In the genomic region with DNA sequence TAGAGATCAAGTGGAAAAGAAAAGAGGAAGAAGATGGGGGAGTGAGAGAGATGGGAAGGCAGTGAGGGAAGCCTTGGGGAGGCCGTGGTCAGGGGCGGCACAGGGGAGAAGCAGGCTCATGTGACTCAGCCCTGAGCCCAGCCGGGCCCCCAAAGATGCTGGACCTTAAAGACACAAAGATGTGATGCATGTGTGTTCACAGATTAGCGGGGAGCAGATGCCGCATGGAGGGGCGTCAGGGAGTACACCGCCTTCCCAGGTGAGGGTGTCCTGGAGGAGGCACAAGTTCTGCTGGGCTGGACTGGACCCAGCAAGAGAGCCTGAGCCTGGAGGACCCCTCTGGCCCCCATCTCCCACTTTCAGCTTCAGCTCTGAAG, we compare ENCODE assay signal across 17 cellular contexts.
DNase-seq lines count a peak whose midpoint lies in the region; ATAC-seq and TF ChIP-seq lines count a peak whose summit lies in the region.
"Had no signal": no experiment of that assay in that cellular context is flagged by ENCODE, and none has a peak within 500 bp of the region (broad histone marks: within the 10 kb centered on the region; RNA-seq: fewer than 3 reads in every experiment).

No MANE protein-coding gene starts in this region.

- no peaks in the 10 kb centered on the region for H3K9me3 Mint-ChIP-seq in activated naive CD4-positive, alpha-beta T cell treated with anti-CD3 and anti-CD28 coated beads, Interleukin-2, amount 10 ng/mL, durations not matched to agents 7 days and 5 days
- H3K9me3 Mint-ChIP-seq in type B pancreatic cell: peaks cover 8% of the 10 kb centered on the region
- peaks cover 0 to 3% (median 0%) of the 10 kb centered on the region in 8 donors for H3K9me3 Mint-ChIP-seq in CD4-positive, alpha-beta memory T cell
- H3K9me3 Mint-ChIP-seq: activated T-helper 1 cell treated with anti-CD3 and anti-CD28 coated beads, Interleukin-12 subunit alpha, Interleukin-12 subunit beta, Interleukin-2, Interleukin-4 antibody, amounts not matched to agents 30 ng/mL and 10 ng/mL and 1 ng/mL, durations not matched to agents 14 hours and 24 hours and 36 hours; stimulated activated effector memory CD8-positive, alpha-beta T cell treated with anti-CD3 and anti-CD28 coated beads, Interleukin-12 subunit alpha, Interleukin-12 subunit beta, amount 100 ng/mL, for 72 hours had no signal

- TF ChIP-seq CTCF in type B pancreatic cell (conservative IDR thresholded peaks at IDR 0.05) (no peak), transverse colon (IDR thresholded peaks at IDR 0.05) (no peak)

- peaks cover 16% of the 10 kb centered on the region for H3K27me3 Mint-ChIP-seq in activated naive CD4-positive, alpha-beta T cell treated with anti-CD3 and anti-CD28 coated beads, Interleukin-2, amount 10 ng/mL, durations not matched to agents 7 days and 5 days
- peaks cover 8% of the 10 kb centered on the region for H3K27me3 Mint-ChIP-seq in type B pancreatic cell
- no peaks in the 10 kb centered on the region for H3K27me3 Mint-ChIP-seq in CD4-positive, alpha-beta memory T cell

- 85% methylated on average over 7 of the region's 7 CpGs for WGBS in right cardiac atrium
- whole genome bisulfite sequencing in transverse colon (ENCODE audit: low coverage in 1 of 2), 2 donors: 81% methylated on average over 7 of the region's 7 CpGs; no CpG with 5 or more reads in 1 of the 2 donors

- no peaks in the 10 kb centered on the region for H3K36me3 ChIP-seq in transverse colon
- no peaks in the 10 kb centered on the region for H3K36me3 ChIP-seq in CD4-positive, alpha-beta memory T cell (ENCODE audit: insufficient read depth, low read length)
- H3K36me3 ChIP-seq: thyroid gland had no signal

- in situ Hi-C loops in transverse colon (cut with MboI; ENCODE audit: low pct_ligation_motif_present in 1 of 4, low pct_unique_long_range_greater_than_20kb in 1 of 4, low sequenced_read_pairs in 3 of 4): no loop called here

- no peaks in the 10 kb centered on the region for H3K36me3 Mint-ChIP-seq in activated naive CD4-positive, alpha-beta T cell treated with anti-CD3 and anti-CD28 coated beads, Interleukin-2, amount 10 ng/mL, durations not matched to agents 7 days and 5 days
- peaks cover 3% of the 10 kb centered on the region for H3K36me3 Mint-ChIP-seq in type B pancreatic cell
- H3K36me3 Mint-ChIP-seq in CD4-positive, alpha-beta memory T cell: peaks cover 4 to 6% of the 10 kb centered on the region in 2 donors

- no peak for TF ChIP-seq POLR2A in transverse colon (IDR thresholded peaks at IDR 0.05)

- H3K27ac ChIP-seq in right cardiac atrium (ENCODE audit: low read length): no peak overlapping the region
- H3K27ac ChIP-seq in transverse colon: no peak overlapping the region
- H3K27ac ChIP-seq in CD4-positive, alpha-beta memory T cell (ENCODE audit: low read depth, low read length): no peak overlapping the region
- H3K27ac ChIP-seq: thyroid gland had no signal

- CTCF ChIA-PET in activated naive CD4-positive, alpha-beta T cell treated with anti-CD3 and anti-CD28 coated beads, Interleukin-2, amount 10 ng/mL, durations not matched to agents 7 days and 5 days (lab: Charles Lee): no interaction called here
- CTCF ChIA-PET in CD4-positive, alpha-beta memory T cell (lab: Charles Lee; ENCODE audit: partially characterized antibody): no interaction called here

- intact Hi-C loops in right cardiac atrium (cut with DNase I) (no loop called here), transverse colon (cut with DNase I; ENCODE audit: low total_unique reads) (no loop called here)
- intact Hi-C loops in CD4-positive, alpha-beta memory T cell (cut with micrococcal nuclease): no loop called here

- H3K9me3 ChIP-seq in right cardiac atrium (ENCODE audit: control insufficient read depth, low read length) (no peaks in the 10 kb centered on the region), transverse colon (no peaks in the 10 kb centered on the region)
- H3K9me3 ChIP-seq in CD4-positive, alpha-beta memory T cell (ENCODE audit: control insufficient read depth in 1 of 2, low read length in 2 of 2): no peaks in the 10 kb centered on the region
- H3K9me3 ChIP-seq: thyroid gland had no signal

- no peak overlapping the region for H3K4me3 Mint-ChIP-seq in activated naive CD4-positive, alpha-beta T cell treated with anti-CD3 and anti-CD28 coated beads, Interleukin-2, amount 10 ng/mL, durations not matched to agents 7 days and 5 days
- no peak overlapping the region for H3K4me3 Mint-ChIP-seq in type B pancreatic cell
- H3K4me3 Mint-ChIP-seq in CD4-positive, alpha-beta memory T cell: no peak overlapping the region
- H3K4me3 Mint-ChIP-seq: activated T-helper 1 cell treated with anti-CD3 and anti-CD28 coated beads, Interleukin-12 subunit alpha, Interleukin-12 subunit beta, Interleukin-2, Interleukin-4 antibody, amounts not matched to agents 30 ng/mL and 10 ng/mL and 1 ng/mL, durations not matched to agents 14 hours and 24 hours and 36 hours; central memory CD8-positive, alpha-beta T cell; stimulated activated effector memory CD8-positive, alpha-beta T cell treated with anti-CD3 and anti-CD28 coated beads, Interleukin-12 subunit alpha, Interleukin-12 subunit beta, amount 100 ng/mL, for 72 hours had no signal

- POLR2A ChIA-PET in CD4-positive, alpha-beta memory T cell (lab: Charles Lee; ENCODE audit: partially characterized antibody): no interaction called here

- TF ChIP-seq EP300 in transverse colon (IDR thresholded peaks at IDR 0.05; ENCODE audit: low read depth): no peak

- H3K27me3 ChIP-seq in right cardiac atrium (ENCODE audit: control insufficient read depth, insufficient read depth): no peaks in the 10 kb centered on the region
- no peaks in the 10 kb centered on the region for H3K27me3 ChIP-seq in transverse colon
- H3K27me3 ChIP-seq in CD4-positive, alpha-beta memory T cell (ENCODE audit: insufficient read depth, low read length): no peaks in the 10 kb centered on the region
- H3K27me3 ChIP-seq: thyroid gland had no signal

- H3K4me3 ChIP-seq in right cardiac atrium (ENCODE audit: low read length) (no peak overlapping the region), transverse colon (no peak overlapping the region)
- H3K4me3 ChIP-seq in CD4-positive, alpha-beta memory T cell (ENCODE audit: low read length in 2 of 2): no peak overlapping the region
- H3K4me3 ChIP-seq: thyroid gland had no signal

- no peaks in the 10 kb centered on the region for H3K4me1 ChIP-seq in right cardiac atrium (ENCODE audit: control insufficient read depth, insufficient read depth, low read length)
- peaks cover 0 to 13% (median 7%) of the 10 kb centered on the region in 4 donors for H3K4me1 ChIP-seq in transverse colon
- H3K4me1 ChIP-seq in CD4-positive, alpha-beta memory T cell (ENCODE audit: insufficient read depth, low read length): peaks cover 4% of the 10 kb centered on the region

- no peak overlapping the region for H3K27ac Mint-ChIP-seq in activated naive CD4-positive, alpha-beta T cell treated with anti-CD3 and anti-CD28 coated beads, Interleukin-2, amount 10 ng/mL, durations not matched to agents 7 days and 5 days
- peak overlapping the region; percentile 63 for H3K27ac Mint-ChIP-seq in type B pancreatic cell
- no peak overlapping the region for H3K27ac Mint-ChIP-seq in CD4-positive, alpha-beta memory T cell
- H3K27ac Mint-ChIP-seq: activated T-helper 1 cell treated with anti-CD3 and anti-CD28 coated beads, Interleukin-12 subunit alpha, Interleukin-12 subunit beta, Interleukin-2, Interleukin-4 antibody, amounts not matched to agents 30 ng/mL and 10 ng/mL and 1 ng/mL, durations not matched to agents 14 hours and 24 hours and 36 hours; stimulated activated effector memory CD8-positive, alpha-beta T cell treated with anti-CD3 and anti-CD28 coated beads, Interleukin-12 subunit alpha, Interleukin-12 subunit beta, amount 100 ng/mL, for 72 hours had no signal

- ATAC-seq in right cardiac atrium: no peak
- ATAC-seq: stimulated activated effector memory CD8-positive, alpha-beta T cell treated with anti-CD3 and anti-CD28 coated beads, Interleukin-12 subunit alpha, Interleukin-12 subunit beta, amount 100 ng/mL, for 72 hours had no signal

- DNase-seq in activated naive CD4-positive, alpha-beta T cell treated with anti-CD3 and anti-CD28 coated beads, Interleukin-2, amount 10 ng/mL, durations not matched to agents 7 days and 5 days: peak; percentile 15
- no peak for DNase-seq in activated naive CD4-positive, alpha-beta T cell (lab: John Stamatoyannopoulos, UW)
- DNase-seq in UCSD-AML1 (lab: John Stamatoyannopoulos, UW; ENCODE audit: unreplicated experiment) (peak; percentile 30), right cardiac atrium (peak; percentile 2 to 40 (median 39)), type B pancreatic cell (ENCODE audit: extremely low spot score, unreplicated experiment) (peak; percentile 58), transverse colon (no peak), GM19238 (ENCODE audit: insufficient read length, low spot score) (no peak)
- DNase-seq in CD4-positive, alpha-beta memory T cell: no peak
- DNase-seq: amygdala; DMS53; effector CD8-positive, alpha-beta T cell; NCI-H146; SW 1271 had no signal

- peaks cover 3% of the 10 kb centered on the region for H3K4me1 Mint-ChIP-seq in activated naive CD4-positive, alpha-beta T cell treated with anti-CD3 and anti-CD28 coated beads, Interleukin-2, amount 10 ng/mL, durations not matched to agents 7 days and 5 days
- H3K4me1 Mint-ChIP-seq in type B pancreatic cell (ENCODE audit: unreplicated experiment): peaks cover 30% of the 10 kb centered on the region
- peaks cover 0 to 6% (median 4%) of the 10 kb centered on the region in 4 donors for H3K4me1 Mint-ChIP-seq in CD4-positive, alpha-beta memory T cell
- H3K4me1 Mint-ChIP-seq: central memory CD8-positive, alpha-beta T cell had no signal

Comparison
In these comparisons a context has a peak if more than half of its experiments do, and no peak if none do; other contexts are left out.
1. DNase-seq: peak in activated naive CD4-positive, alpha-beta T cell treated with anti-CD3 and anti-CD28 coated beads, Interleukin-2, amount 10 ng/mL, durations not matched to agents 7 days and 5 days (single experiment), UCSD-AML1 (single experiment), right cardiac atrium (3 of 3) and type B pancreatic cell (single experiment); none in activated naive CD4-positive, alpha-beta T cell (0 of 4), transverse colon (single experiment), GM19238 (single experiment) and CD4-positive, alpha-beta memory T cell (0 of 5).